ENCODE assay signal across 6 cellular contexts in genomic region chr6:31426955-31427354, GRCh38. TPM values are rescaled to one million over a fixed set of nuclear protein-coding genes. Genes with fewer than 3 reads are reported as not detected.
DNase-seq lines count a peak whose midpoint lies in the region; ATAC-seq and TF ChIP-seq lines count a peak whose summit lies in the region.
"Not testable (repeated sequence)": the region's sequence is repeated elsewhere in the genome, so short reads cannot be mapped to it uniquely, and the experiment has no call there.

No MANE protein-coding gene starts in this region.

- not testable (repeated sequence) for TF ChIP-seq CTCF in CD4-positive, alpha-beta T cell (IDR thresholded peaks at IDR 0.05); gastroesophageal sphincter (IDR thresholded peaks at IDR 0.05)

- WGBS in gastroesophageal sphincter (ENCODE audit: low coverage in 1 of 2), 2 donors: 57 to 71% methylated on average over 1 of the region's 1 CpG

- not testable (repeated sequence) for TF ChIP-seq EP300 in gastroesophageal sphincter (IDR thresholded peaks at IDR 0.05)

- H3K9me3 Mint-ChIP-seq in CD4-positive, alpha-beta T cell; activated CD4-positive, alpha-beta T cell treated with anti-CD3 and anti-CD28 coated beads, Interleukin-2, amount 10 ng/mL, durations not matched to agents 24 days and 14 days; effector memory CD8-positive, alpha-beta T cell: not testable (repeated sequence)
- peaks cover 1 to 15% (median 2%) of the 10 kb centered on the region in 3 donors for H3K9me3 Mint-ChIP-seq in IgD-negative memory B cell
- H3K9me3 Mint-ChIP-seq in naive thymus-derived CD4-positive, alpha-beta T cell: peaks cover 0 to 12% (median 0%) of the 10 kb centered on the region in 11 donors

- not testable (repeated sequence) for H3K4me3 ChIP-seq in gastroesophageal sphincter; naive thymus-derived CD4-positive, alpha-beta T cell (ENCODE audit: low read length)

- not testable (repeated sequence) for H3K27me3 Mint-ChIP-seq in CD4-positive, alpha-beta T cell; IgD-negative memory B cell; effector memory CD8-positive, alpha-beta T cell
- peaks cover 31% of the 10 kb centered on the region for H3K27me3 Mint-ChIP-seq in activated CD4-positive, alpha-beta T cell treated with anti-CD3 and anti-CD28 coated beads, Interleukin-2, amount 10 ng/mL, durations not matched to agents 24 days and 14 days
- peaks cover 0 to 34% (median 0%) of the 10 kb centered on the region in 5 donors for H3K27me3 Mint-ChIP-seq in naive thymus-derived CD4-positive, alpha-beta T cell

- not testable (repeated sequence) for H3K36me3 ChIP-seq in gastroesophageal sphincter; naive thymus-derived CD4-positive, alpha-beta T cell (ENCODE audit: control insufficient read depth in 2 of 3, insufficient read depth in 3 of 3, low read length in 3 of 3)

- H3K4me1 Mint-ChIP-seq in CD4-positive, alpha-beta T cell (ENCODE audit: low read depth); activated CD4-positive, alpha-beta T cell treated with anti-CD3 and anti-CD28 coated beads, Interleukin-2, amount 10 ng/mL, durations not matched to agents 24 days and 14 days; effector memory CD8-positive, alpha-beta T cell (ENCODE audit: low read depth in 2 of 2); naive thymus-derived CD4-positive, alpha-beta T cell: not testable (repeated sequence)
- H3K4me1 Mint-ChIP-seq in IgD-negative memory B cell: peaks cover 22 to 33% (median 33%) of the 10 kb centered on the region in 3 donors

- POLR2A ChIA-PET in CD4-positive, alpha-beta T cell (lab: Charles Lee): interaction anchor here (1.2 kb wide), 1 partner anchor 26 kb away, joined by 10 read pairs; no protein-coding TSS in a partner anchor
- POLR2A ChIA-PET in naive thymus-derived CD4-positive, alpha-beta T cell (lab: Charles Lee): not testable (repeated sequence)

- H3K27me3 ChIP-seq in CD4-positive, alpha-beta T cell (ENCODE audit: control insufficient read depth, insufficient read depth, low read length); gastroesophageal sphincter; naive thymus-derived CD4-positive, alpha-beta T cell (ENCODE audit: control insufficient read depth in 2 of 2, insufficient read depth in 2 of 2, low read length in 2 of 2): not testable (repeated sequence)

- H3K9me3 ChIP-seq in CD4-positive, alpha-beta T cell (ENCODE audit: control insufficient read depth, low read length); gastroesophageal sphincter; naive thymus-derived CD4-positive, alpha-beta T cell (ENCODE audit: control insufficient read depth in 2 of 3, low read length in 3 of 3): not testable (repeated sequence)

- H3K4me1 ChIP-seq in gastroesophageal sphincter; naive thymus-derived CD4-positive, alpha-beta T cell (ENCODE audit: control insufficient read depth in 2 of 2, insufficient read depth in 2 of 2, low read length in 2 of 2): not testable (repeated sequence)

- H3K36me3 Mint-ChIP-seq in CD4-positive, alpha-beta T cell (ENCODE audit: low read depth); IgD-negative memory B cell; activated CD4-positive, alpha-beta T cell treated with anti-CD3 and anti-CD28 coated beads, Interleukin-2, amount 10 ng/mL, durations not matched to agents 24 days and 14 days (ENCODE audit: low read depth); effector memory CD8-positive, alpha-beta T cell (ENCODE audit: insufficient read depth); naive thymus-derived CD4-positive, alpha-beta T cell: not testable (repeated sequence)

- peak; percentile 26 for ATAC-seq in CD4-positive, alpha-beta T cell (ENCODE audit: poor library complexity)
- ATAC-seq in effector memory CD8-positive, alpha-beta T cell (replicated peaks): peak; percentile 41
- ATAC-seq in gastroesophageal sphincter: peak; percentile 65
- peak; percentile 34 for ATAC-seq in naive thymus-derived CD4-positive, alpha-beta T cell

- CTCF ChIA-PET in CD4-positive, alpha-beta T cell (lab: Charles Lee): interaction anchor here (1.5 kb wide), 1 partner anchor 26 kb away, joined by 5 read pairs; no protein-coding TSS in a partner anchor
- CTCF ChIA-PET in naive thymus-derived CD4-positive, alpha-beta T cell (lab: Charles Lee): not testable (repeated sequence)

- not testable (repeated sequence) for H3K27ac Mint-ChIP-seq in CD4-positive, alpha-beta T cell; activated CD4-positive, alpha-beta T cell treated with anti-CD3 and anti-CD28 coated beads, Interleukin-2, amount 10 ng/mL, durations not matched to agents 24 days and 14 days; effector memory CD8-positive, alpha-beta T cell
- H3K27ac Mint-ChIP-seq in IgD-negative memory B cell: peak overlapping the region; percentile 1 to 80 (median 34)
- peak overlapping the region in 2 of 9 donors; percentile 10 to 48 for H3K27ac Mint-ChIP-seq in naive thymus-derived CD4-positive, alpha-beta T cell

- not testable (repeated sequence) for TF ChIP-seq POLR2A in gastroesophageal sphincter (IDR thresholded peaks at IDR 0.05)

- not testable (repeated sequence) for H3K4me3 Mint-ChIP-seq in CD4-positive, alpha-beta T cell; activated CD4-positive, alpha-beta T cell treated with anti-CD3 and anti-CD28 coated beads, Interleukin-2, amount 10 ng/mL, durations not matched to agents 24 days and 14 days; effector memory CD8-positive, alpha-beta T cell; naive thymus-derived CD4-positive, alpha-beta T cell
- peak overlapping the region in 1 of 4 donors; percentile 58 for H3K4me3 Mint-ChIP-seq in IgD-negative memory B cell

- not testable (repeated sequence) for DNase-seq in CD4-positive, alpha-beta T cell; effector memory CD8-positive, alpha-beta T cell
- peak; percentile 51 for DNase-seq in activated CD4-positive, alpha-beta T cell treated with anti-CD3 and anti-CD28 coated beads, Interleukin-2, amount 10 ng/mL, durations not matched to agents 24 days and 14 days
- peak in 1 of 9 donors; percentile 20 for DNase-seq in naive thymus-derived CD4-positive, alpha-beta T cell

- not testable (repeated sequence) for H3K27ac ChIP-seq in CD4-positive, alpha-beta T cell (ENCODE audit: low read depth, low read length); gastroesophageal sphincter; naive thymus-derived CD4-positive, alpha-beta T cell (ENCODE audit: low read depth, low read length)

- intact Hi-C loops in CD4-positive, alpha-beta T cell (cut with DNase I, micrococcal nuclease); activated CD4-positive, alpha-beta T cell treated with anti-CD3 and anti-CD28 coated beads, Interleukin-2, amount 10 ng/mL, durations not matched to agents 24 days and 14 days (cut with micrococcal nuclease); naive thymus-derived CD4-positive, alpha-beta T cell (cut with micrococcal nuclease): not testable (repeated sequence)

RNA-seq across cellular contexts. Expression of gene MICA, which starts 23.6 kb away (rescaled TPM):
- 10 to 100 TPM; 10.6 to 14.0 TPM for total RNA-seq in CD4-positive, alpha-beta T cell
- 9.2 TPM for polyA plus RNA-seq in IgD-negative memory B cell
- total RNA-seq in activated CD4-positive, alpha-beta T cell treated with anti-CD3 and anti-CD28 coated beads, Interleukin-2, amount 10 ng/mL, durations not matched to agents 24 days and 14 days: 6.5 and 7.3 TPM in 2 replicates
- total RNA-seq in gastroesophageal sphincter: 10 to 100 TPM; 17.4 to 33.2 (median 22.1) TPM
- 10 to 100 TPM; 12.1 to 17.4 (median 15.2) TPM for total RNA-seq in naive thymus-derived CD4-positive, alpha-beta T cell
- polyA plus RNA-seq in naive thymus-derived CD4-positive, alpha-beta T cell: 1 to 10 TPM; 4.3 to 8.4 TPM
